Comparison of ENCODE assay signal across 1 cellular context in genomic region chr12:97336896-97337751, GRCh38.
TF ChIP-seq lines count a peak whose summit lies in the region.

No MANE protein-coding gene starts in this region.

TF ChIP-seq in GM23338, 12 proteins besides CTCF, POLR2A, EP300 and RAD21 (continued from another document):
- TF ChIP-seq REST (IDR thresholded peaks at IDR 0.05; ENCODE audit: unreplicated experiment) = no peak
- no peak for TF ChIP-seq ETS1 (IDR thresholded peaks at IDR 0.05)
- TF ChIP-seq POLR2AphosphoS5 (IDR thresholded peaks at IDR 0.05; ENCODE audit: low read depth) = no peak
- no peak for TF ChIP-seq ZNF331 (CRISPR knock-in tag; IDR thresholded peaks at IDR 0.05; ENCODE audit: low read depth)
- TF ChIP-seq ZNF114 (CRISPR knock-in tag; IDR thresholded peaks at IDR 0.05) = no peak
- TF ChIP-seq NANOG (IDR thresholded peaks at IDR 0.05; ENCODE audit: borderline replicate concordance) = no peak
- TF ChIP-seq JUNB (IDR thresholded peaks at IDR 0.05; ENCODE audit: unreplicated experiment) = no peak
- TF ChIP-seq ZNF462 (CRISPR knock-in tag; IDR thresholded peaks at IDR 0.05) = no peak
- no peak for TF ChIP-seq STAT1 (IDR thresholded peaks at IDR 0.05; ENCODE audit: unreplicated experiment)
- no peak for TF ChIP-seq CREB1 (CRISPR knock-in tag; IDR thresholded peaks at IDR 0.05; ENCODE audit: low read depth)
